29 cellular contexts compared by ENCODE assay signal in the genomic region with DNA sequence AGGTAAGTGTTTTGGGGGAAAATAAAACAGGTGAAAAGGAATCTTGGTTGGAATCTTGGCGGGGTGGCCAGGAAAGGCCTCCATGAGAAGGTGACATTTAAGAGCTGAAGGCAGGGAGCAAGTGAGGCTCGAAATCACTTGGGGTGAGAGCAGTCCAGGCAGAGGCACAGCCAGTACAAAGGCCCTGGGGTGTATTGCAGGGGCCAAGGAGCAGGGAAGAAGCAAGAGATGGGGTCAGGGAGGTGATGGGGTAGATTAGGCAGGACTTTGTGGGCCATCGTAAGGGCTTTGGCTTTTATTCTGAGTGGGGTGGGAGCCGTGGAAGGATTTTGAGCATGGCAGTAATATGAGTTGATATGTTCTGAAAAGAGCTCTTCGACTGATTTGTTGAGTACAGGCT.
"Had no signal": no experiment of that assay in that cellular context is flagged by ENCODE, and none has a peak within 500 bp of the region (broad histone marks: within the 10 kb centered on the region; RNA-seq: fewer than 3 reads in every experiment).

No MANE protein-coding gene starts in this region.

- DNase-seq: activated CD4-positive, alpha-beta memory T cell treated with anti-CD3 and anti-CD28 coated beads for 36 hours; activated CD4-positive, alpha-beta T cell treated with anti-CD3 and anti-CD28 coated beads for 36 hours; activated CD4-positive, alpha-beta T cell treated with anti-CD3 and anti-CD28 coated beads, Interleukin-2, amount 10 ng/mL, durations not matched to agents 24 days and 14 days; activated CD4-positive, CD25-positive, alpha-beta regulatory T cell; activated CD4-positive, CD25-positive, alpha-beta regulatory T cell treated with anti-CD3 and anti-CD28 coated beads, Interleukin-2, amount 50 U/mL, for 72 hours; activated CD8-positive, alpha-beta memory T cell treated with anti-CD3 and anti-CD28 coated beads, Interleukin-2, amount 10 ng/mL, durations not matched to agents 7 days and 5 days; activated CD8-positive, alpha-beta memory T cell treated with anti-CD3 and anti-CD28 coated beads, Interleukin-2, amount 50 U/mL, for 4 hours; activated CD8-positive, alpha-beta T cell treated with anti-CD3 and anti-CD28 coated beads, Interleukin-2, amount 10 ng/mL, durations not matched to agents 7 days and 5 days; activated gamma-delta T cell treated with Interleukin-2 at 50 U/mL for 16 hours; activated naive CD4-positive, alpha-beta T cell treated with anti-CD3 and anti-CD28 coated beads, Interleukin-2, amount 50 U/mL, for 16 hours; activated naive CD4-positive, alpha-beta T cell treated with Interleukin-2 at 50 U/mL for 16 hours; activated T-cell treated with anti-CD3 and anti-CD28 coated beads, Interleukin-2, amount 50 U/mL, for 1 hour; activated T-cell treated with anti-CD3 and anti-CD28 coated beads, Interleukin-2, amount 50 U/mL, for 48 hours; amniotic stem cell; anterior cingulate cortex; caudate nucleus; effector CD8-positive, alpha-beta T cell; esophagus squamous epithelium; T-helper 1 cell; T-helper 17 cell; T1000 had no signal

- H3K27ac ChIP-seq: epithelial cell of prostate, esophagus squamous epithelium had no signal

- H3K36me3 Mint-ChIP-seq: activated CD8-positive, alpha-beta memory T cell treated with anti-CD3 and anti-CD28 coated beads, Interleukin-2, amount 10 ng/mL, durations not matched to agents 7 days and 5 days; activated naive CD8-positive, alpha-beta T cell had no signal

- H3K4me1 Mint-ChIP-seq: activated CD4-positive, alpha-beta T cell treated with anti-CD3 and anti-CD28 coated beads, Interleukin-2, amount 10 ng/mL, durations not matched to agents 24 days and 14 days had no signal

- H3K27me3 Mint-ChIP-seq: activated CD4-positive, alpha-beta memory T cell treated with anti-CD3 and anti-CD28 coated beads for 36 hours; activated CD4-positive, alpha-beta T cell treated with anti-CD3 and anti-CD28 coated beads for 36 hours; activated CD4-positive, alpha-beta T cell treated with anti-CD3 and anti-CD28 coated beads, Interleukin-2, amount 10 ng/mL, durations not matched to agents 24 days and 14 days; activated CD8-positive, alpha-beta memory T cell treated with anti-CD3 and anti-CD28 coated beads, Interleukin-2, amount 10 ng/mL, durations not matched to agents 7 days and 5 days; T-helper 17 cell had no signal

- ATAC-seq: activated CD4-positive, alpha-beta T cell treated with anti-CD3 and anti-CD28 coated beads for 36 hours; activated CD8-positive, alpha-beta memory T cell treated with anti-CD3 and anti-CD28 coated beads, Interleukin-2, amount 10 ng/mL, durations not matched to agents 7 days and 5 days; activated CD8-positive, alpha-beta T cell treated with anti-CD3 and anti-CD28 coated beads, Interleukin-2, amount 10 ng/mL, durations not matched to agents 7 days and 5 days; T-helper 17 cell had no signal

- H3K27ac Mint-ChIP-seq: activated CD4-positive, alpha-beta memory T cell treated with anti-CD3 and anti-CD28 coated beads for 36 hours; activated CD4-positive, alpha-beta T cell treated with anti-CD3 and anti-CD28 coated beads for 36 hours; activated CD4-positive, alpha-beta T cell treated with anti-CD3 and anti-CD28 coated beads, Interleukin-2, amount 10 ng/mL, durations not matched to agents 24 days and 14 days; activated CD8-positive, alpha-beta memory T cell treated with anti-CD3 and anti-CD28 coated beads, Interleukin-2, amount 10 ng/mL, durations not matched to agents 7 days and 5 days; activated CD8-positive, alpha-beta T cell treated with anti-CD3 and anti-CD28 coated beads, Interleukin-2, amount 10 ng/mL, durations not matched to agents 7 days and 5 days; activated naive CD8-positive, alpha-beta T cell; T-helper 17 cell; T-helper 2 cell treated with Interferon-gamma antibody and Interleukin-4, amounts not matched to agents 5 μg/mL and 100 μg/mL, for 36 hours had no signal

- H3K4me3 Mint-ChIP-seq: activated CD4-positive, alpha-beta memory T cell treated with anti-CD3 and anti-CD28 coated beads for 36 hours; activated CD4-positive, alpha-beta T cell treated with anti-CD3 and anti-CD28 coated beads for 36 hours; activated CD4-positive, alpha-beta T cell treated with anti-CD3 and anti-CD28 coated beads, Interleukin-2, amount 10 ng/mL, durations not matched to agents 24 days and 14 days; activated CD8-positive, alpha-beta memory T cell treated with anti-CD3 and anti-CD28 coated beads, Interleukin-2, amount 10 ng/mL, durations not matched to agents 7 days and 5 days; activated CD8-positive, alpha-beta T cell treated with anti-CD3 and anti-CD28 coated beads, Interleukin-2, amount 10 ng/mL, durations not matched to agents 7 days and 5 days; activated naive CD8-positive, alpha-beta T cell; T-helper 17 cell; T-helper 2 cell treated with Interferon-gamma antibody and Interleukin-4, amounts not matched to agents 5 μg/mL and 100 μg/mL, for 36 hours had no signal

- H3K4me3 ChIP-seq: esophagus squamous epithelium had no signal

- FAIRE-seq: astrocyte, colon, endometrium, endothelial cell of umbilical vein, frontal cortex had no signal
